17 cellular contexts compared by ENCODE assay signal in the genomic region with DNA sequence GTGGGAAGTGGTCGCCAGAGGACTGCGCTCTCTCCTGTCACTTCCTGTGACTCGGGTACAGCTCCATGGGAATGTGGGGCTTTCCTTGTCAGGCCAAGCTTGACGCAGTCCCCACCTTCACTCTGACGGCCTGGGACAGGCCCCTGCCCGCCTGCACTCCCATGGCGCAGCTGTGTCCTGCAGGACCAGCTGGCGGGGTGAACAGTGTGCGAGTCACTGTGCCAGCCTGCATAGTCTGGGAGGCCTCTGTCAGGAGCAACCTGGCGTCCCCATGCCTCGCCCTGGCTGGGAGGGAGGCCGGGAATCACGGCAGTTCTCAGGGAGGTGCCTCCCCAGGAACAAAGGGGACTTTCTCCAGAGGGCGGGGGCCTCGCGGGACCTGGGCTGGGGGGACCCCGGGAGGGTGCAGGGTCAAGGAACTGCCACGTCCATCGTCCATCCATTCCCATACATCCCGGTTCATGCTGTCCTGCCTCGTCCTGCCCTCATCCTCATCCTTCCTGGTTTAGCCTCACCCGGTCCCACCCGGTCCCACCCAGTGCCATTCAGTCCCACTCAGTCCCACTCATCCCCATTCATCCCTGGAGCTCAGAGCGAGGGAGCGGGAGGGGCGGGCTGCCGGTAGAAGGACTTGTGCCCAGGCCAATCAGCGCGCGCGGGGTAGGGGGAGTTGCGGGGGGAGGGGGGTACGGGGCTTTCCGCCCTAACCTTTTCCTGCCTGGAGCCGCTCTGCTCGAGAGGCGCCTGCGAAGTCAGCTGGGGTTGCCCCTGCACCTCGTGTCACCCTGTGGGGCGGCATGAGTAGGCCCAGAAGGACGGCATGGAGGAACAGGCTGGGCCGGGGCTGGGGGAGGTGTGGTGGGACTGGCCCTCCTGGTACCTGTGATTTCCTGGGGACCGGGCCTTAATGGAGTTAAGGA. TPM values are rescaled to one million over a fixed set of nuclear protein-coding genes. Genes with fewer than 3 reads are reported as not detected.
DNase-seq lines count a peak whose midpoint lies in the region; ATAC-seq and TF ChIP-seq lines count a peak whose summit lies in the region.
"Had no signal": no experiment of that assay in that cellular context is flagged by ENCODE, and none has a peak within 500 bp of the region (broad histone marks: within the 10 kb centered on the region; RNA-seq: fewer than 3 reads in every experiment).

No MANE protein-coding gene starts in this region.

- H3K27me3 ChIP-seq in right cardiac atrium (ENCODE audit: control insufficient read depth, insufficient read depth), result no peaks in the 10 kb centered on the region
- H3K27me3 ChIP-seq in heart left ventricle, result no peaks in the 10 kb centered on the region
- H3K27me3 ChIP-seq in mesenchymal stem cell (ENCODE audit: control insufficient read depth in 1 of 2, insufficient read depth in 1 of 2, low read length in 2 of 2), result no peaks in the 10 kb centered on the region
- H3K27me3 ChIP-seq in stomach, result no peaks in the 10 kb centered on the region

- no peak overlapping the region for H2BK15ac ChIP-seq in mesenchymal stem cell (ENCODE audit: low read depth, poor library complexity, severe bottlenecking)

- peak in 1 of 3 donors; percentile 47 for DNase-seq in right cardiac atrium
- no peak for DNase-seq in heart left ventricle
- peak; percentile 83 for DNase-seq in epithelial cell of esophagus (ENCODE audit: low read depth)
- no peak for DNase-seq in mesenchymal stem cell
- DNase-seq in stomach, result no peak
- DNase-seq: activated CD4-positive, alpha-beta T cell treated with anti-CD3 and anti-CD28 coated beads for 48 hours; MM.1S; NCI-H2029 treated with DMSO at 0.1 percent for 48 hours; NCI-H69; stimulated activated naive CD8-positive, alpha-beta T cell treated with anti-CD3 and anti-CD28 coated beads, Interleukin-15, Interleukin-2, amounts not matched to agents 100 U/mL and 50 U/mL, for 24 hours had no signal

- no peak overlapping the region for H2AK5ac ChIP-seq in mesenchymal stem cell (ENCODE audit: low read length, severe bottlenecking)

- H3K4me1 ChIP-seq in right cardiac atrium (ENCODE audit: control insufficient read depth, insufficient read depth, low read length) (no peaks in the 10 kb centered on the region), heart left ventricle (peaks cover 0 to 12% (median 3%) of the 10 kb centered on the region in 12 donors), mesenchymal stem cell (ENCODE audit: control insufficient read depth, insufficient read depth, low read depth, low read length) (peaks cover 18% of the 10 kb centered on the region), stomach (peaks cover 0 to 20% (median 13%) of the 10 kb centered on the region in 4 donors)

- no peak overlapping the region for H3K9ac ChIP-seq in mesenchymal stem cell (ENCODE audit: low read length)

- H2AFZ ChIP-seq in mesenchymal stem cell (ENCODE audit: low read depth, low read length), result no peak overlapping the region

- no peak for TF ChIP-seq EP300 in stomach (IDR thresholded peaks at IDR 0.05)

- H3K4me3 ChIP-seq in right cardiac atrium (ENCODE audit: low read length) (no peak overlapping the region), heart left ventricle (no peak overlapping the region), epithelial cell of esophagus (ENCODE audit: low read length) (no peak overlapping the region), mesenchymal stem cell (ENCODE audit: insufficient read depth in 1 of 2, low read depth in 1 of 2, low read length in 2 of 2) (no peak overlapping the region), stomach (no peak overlapping the region)
- H3K4me3 ChIP-seq: A549, coronary artery had no signal

- H3K4ac ChIP-seq in mesenchymal stem cell (ENCODE audit: low read depth in 1 of 2, low read length in 2 of 2), result peak overlapping the region in 1 of 2 experiments; percentile 35

- H3K27ac ChIP-seq in right cardiac atrium (ENCODE audit: low read length) (no peak overlapping the region), heart left ventricle (no peak overlapping the region), mesenchymal stem cell (ENCODE audit: low read length, poor library complexity, severe bottlenecking) (no peak overlapping the region), stomach (no peak overlapping the region)
- H3K27ac ChIP-seq: A549, coronary artery had no signal

- H3K14ac ChIP-seq in mesenchymal stem cell (ENCODE audit: low read length in 2 of 2), result peak overlapping the region in 1 of 2 experiments; percentile 78

- H3K4me2 ChIP-seq in mesenchymal stem cell (ENCODE audit: low read length, poor library complexity, severe bottlenecking), result no peak overlapping the region
- H3K4me2 ChIP-seq: A549 had no signal

- no peak overlapping the region for H4K8ac ChIP-seq in mesenchymal stem cell (ENCODE audit: low read length)

- no peak overlapping the region for H2BK12ac ChIP-seq in mesenchymal stem cell (ENCODE audit: low read length in 2 of 2)

- H4K91ac ChIP-seq in mesenchymal stem cell (ENCODE audit: low read length), result no peak overlapping the region

- H3K9me3 ChIP-seq in right cardiac atrium (ENCODE audit: control insufficient read depth, low read length) (no peaks in the 10 kb centered on the region), heart left ventricle (no peaks in the 10 kb centered on the region), mesenchymal stem cell (ENCODE audit: control insufficient read depth, low read length) (no peaks in the 10 kb centered on the region), stomach (no peaks in the 10 kb centered on the region)
- H3K9me3 ChIP-seq: A549 had no signal

- H3K23ac ChIP-seq in mesenchymal stem cell (ENCODE audit: low read length in 2 of 2), result no peak overlapping the region

- H3K79me1 ChIP-seq in mesenchymal stem cell (replicated peaks; ENCODE audit: low read length, poor library complexity, severe bottlenecking), result peaks cover 36% of the 10 kb centered on the region

- peak overlapping the region in 1 of 2 experiments; percentile 34 for H3K18ac ChIP-seq in mesenchymal stem cell (ENCODE audit: low read depth in 1 of 2, low read length in 2 of 2)

- H2BK5ac ChIP-seq in mesenchymal stem cell (ENCODE audit: low read depth, low read length, poor library complexity, severe bottlenecking), result no peak overlapping the region

- H3K36me3 ChIP-seq in heart left ventricle, result peaks cover 0 to 46% (median 29%) of the 10 kb centered on the region in 9 donors
- peaks cover 43 to 50% of the 10 kb centered on the region in 2 experiments for H3K36me3 ChIP-seq in mesenchymal stem cell (ENCODE audit: control insufficient read depth in 1 of 2, insufficient read depth in 2 of 2, low read depth in 1 of 2, low read length in 2 of 2)
- peaks cover 7 to 46% (median 39%) of the 10 kb centered on the region in 4 donors for H3K36me3 ChIP-seq in stomach

- ATAC-seq in right cardiac atrium (peak; percentile 11 to 27), heart left ventricle (no peak), GM18498 (IDR thresholded peaks at IDR 0.05; ENCODE audit: unreplicated experiment) (no peak), GM21447 (IDR thresholded peaks at IDR 0.05; ENCODE audit: unreplicated experiment) (no peak), HG03439 (IDR thresholded peaks at IDR 0.05; ENCODE audit: unreplicated experiment) (no peak)
- ATAC-seq: A549; HCT116; stimulated activated naive CD8-positive, alpha-beta T cell treated with anti-CD3 and anti-CD28 coated beads, Interleukin-15, Interleukin-2, amounts not matched to agents 100 U/mL and 50 U/mL, for 24 hours had no signal

- TF ChIP-seq POLR2A in heart left ventricle (IDR thresholded peaks at IDR 0.05) (no peak), stomach (IDR thresholded peaks at IDR 0.05) (no peak)

- intact Hi-C loops in right cardiac atrium (cut with DNase I), result loop anchor here in 1 of 4 donors (5.0 kb wide), 1 partner anchor 88 kb away; no protein-coding TSS in a partner anchor
- intact Hi-C loops in heart left ventricle (cut with DNase I), result no loop called here
- intact Hi-C loops in stomach (cut with DNase I; ENCODE audit: low total_unique reads), result loop anchor here (5.0 kb wide), 1 partner anchor 53 kb away; no protein-coding TSS in a partner anchor

- WGBS in right cardiac atrium, result 72% methylated on average over 43 of the region's 43 CpGs
- 73 to 80% (median 79%) methylated on average over 29 to 43 of the region's 43 CpGs for WGBS in heart left ventricle, 4 donors
- 66% methylated on average over 36 of the region's 43 CpGs for WGBS in mesenchymal stem cell
- WGBS in stomach, 5 donors, result 72 to 81% (median 77%) methylated on average over 35 to 43 of the region's 43 CpGs

- peak overlapping the region; percentile 12 for H2BK120ac ChIP-seq in mesenchymal stem cell (ENCODE audit: low read depth, low read length)

- TF ChIP-seq CTCF in heart left ventricle (IDR thresholded peaks at IDR 0.05), result no peak
- no peak for TF ChIP-seq CTCF in epithelial cell of esophagus (IDR thresholded peaks at IDR 0.05; ENCODE audit: insufficient read depth, low read depth, low read length, missing control alignments)
- no peak for TF ChIP-seq CTCF in stomach (IDR thresholded peaks at IDR 0.05)

RNA-seq across cellular contexts. Expression of a gene that starts 13.4 kb away (rescaled TPM):
- total RNA-seq in right cardiac atrium, result 10 to 100 TPM; 35.8 to 43.9 (median 36.4) TPM
- 28.9 TPM for polyA plus RNA-seq in right cardiac atrium
- 10 to 100 TPM; 26.3 to 48.4 (median 34.2) TPM for total RNA-seq in heart left ventricle
- polyA plus RNA-seq in heart left ventricle, result 10 to 100 TPM; 28.3 to 29.1 TPM
- polyA plus RNA-seq in mesenchymal stem cell (2013, experiment 1 of 2), result 18.4 TPM
- 17.3 TPM for polyA plus RNA-seq in mesenchymal stem cell (2013, experiment 2 of 2)
- 100 to 1,000 TPM in 1 of 5 donors, 10 to 100 TPM in 4; 10.5 to 121 (median 26.5) TPM for total RNA-seq in stomach
- 10 to 100 TPM in 2 of 3 donors, 1 to 10 TPM in 1; 8.1 to 18.1 (median 12.0) TPM for polyA plus RNA-seq in stomach

RNA-seq across cellular contexts. Expression of a gene that starts 38.9 kb away (rescaled TPM):
- total RNA-seq in right cardiac atrium (not detected), heart left ventricle (under 1 TPM in 1 of 9 donors, not detected in 8; 0.27 TPM), stomach (under 1 TPM in 1 of 5 donors, not detected in 4; 0.37 TPM)
- polyA plus RNA-seq in right cardiac atrium (not detected), heart left ventricle (not detected), stomach (1 to 10 TPM in 1 of 3 donors, not detected in 2; 1.1 TPM)
- not detected for polyA plus RNA-seq in mesenchymal stem cell (2013, experiment 1 of 2)
- 0.01 TPM for polyA plus RNA-seq in mesenchymal stem cell (2013, experiment 2 of 2)
- polyA plus RNA-seq: urinary bladder had no signal

RNA-seq across cellular contexts. Expression of a gene that starts 42.1 kb away (rescaled TPM):
- 10 to 100 TPM; 26.6 to 37.2 (median 29.1) TPM for total RNA-seq in right cardiac atrium
- 44.3 TPM for polyA plus RNA-seq in right cardiac atrium
- total RNA-seq in heart left ventricle, result 10 to 100 TPM; 20.1 to 64.1 (median 22.6) TPM
- 10 to 100 TPM; 35.3 to 53.4 TPM for polyA plus RNA-seq in heart left ventricle
- polyA plus RNA-seq in mesenchymal stem cell (2013, experiment 1 of 2), result 32.0 TPM
- polyA plus RNA-seq in mesenchymal stem cell (2013, experiment 2 of 2), result 33.1 TPM
- 10 to 100 TPM; 19.6 to 76.4 (median 52.4) TPM for total RNA-seq in stomach
- 10 to 100 TPM; 30.1 to 43.4 (median 39.0) TPM for polyA plus RNA-seq in stomach

RNA-seq across cellular contexts. Expression of a gene that starts 44.0 kb away (rescaled TPM):
- total RNA-seq in right cardiac atrium, result 1 to 10 TPM; 4.0 to 8.8 (median 5.5) TPM
- 10.3 TPM for polyA plus RNA-seq in right cardiac atrium
- 10 to 100 TPM in 1 of 9 donors, 1 to 10 TPM in 8; 6.9 to 16.3 (median 9.0) TPM for total RNA-seq in heart left ventricle
- 10 to 100 TPM in 1 of 2 donors, 1 to 10 TPM in 1; 8.1 to 15.2 TPM for polyA plus RNA-seq in heart left ventricle
- polyA plus RNA-seq in mesenchymal stem cell (2013, experiment 1 of 2), result 4.9 TPM
- 4.8 TPM for polyA plus RNA-seq in mesenchymal stem cell (2013, experiment 2 of 2)
- total RNA-seq in stomach, result 10 to 100 TPM in 2 of 5 donors, 1 to 10 TPM in 3; 4.8 to 43.2 (median 8.4) TPM
- 10 to 100 TPM in 2 of 3 donors, 1 to 10 TPM in 1; 2.7 to 15.3 (median 10.9) TPM for polyA plus RNA-seq in stomach

RNA-seq across cellular contexts. Expression of a gene that starts 55.1 kb away (rescaled TPM):
- total RNA-seq in right cardiac atrium (1 to 10 TPM in 2 of 4 donors, not detected in 2; 1.1 to 2.1 TPM), heart left ventricle (10 to 100 TPM in 1 of 9 donors, 1 to 10 TPM in 4, under 1 TPM in 4; 0.72 to 11.9 (median 1.2) TPM), stomach (10 to 100 TPM in 2 of 5 donors, 1 to 10 TPM in 3; 2.4 to 19.3 (median 9.6) TPM)
- polyA plus RNA-seq in right cardiac atrium (2.1 TPM), heart left ventricle (1 to 10 TPM; 1.3 to 2.5 TPM), stomach (10 to 100 TPM in 1 of 3 donors, 1 to 10 TPM in 2; 1.8 to 15.9 (median 9.5) TPM)
- 7.7 TPM for polyA plus RNA-seq in mesenchymal stem cell (2013, experiment 1 of 2)
- 7.0 TPM for polyA plus RNA-seq in mesenchymal stem cell (2013, experiment 2 of 2)

Comparison
In these comparisons a context has a peak if more than half of its experiments do, and no peak if none do; other contexts are left out.
1. ATAC-seq: peak in right cardiac atrium (2 of 2); none in heart left ventricle (0 of 4), GM18498 (single experiment), GM21447 (single experiment) and HG03439 (single experiment).